ENCODE assay signal across 11 cellular contexts in the genomic region with DNA sequence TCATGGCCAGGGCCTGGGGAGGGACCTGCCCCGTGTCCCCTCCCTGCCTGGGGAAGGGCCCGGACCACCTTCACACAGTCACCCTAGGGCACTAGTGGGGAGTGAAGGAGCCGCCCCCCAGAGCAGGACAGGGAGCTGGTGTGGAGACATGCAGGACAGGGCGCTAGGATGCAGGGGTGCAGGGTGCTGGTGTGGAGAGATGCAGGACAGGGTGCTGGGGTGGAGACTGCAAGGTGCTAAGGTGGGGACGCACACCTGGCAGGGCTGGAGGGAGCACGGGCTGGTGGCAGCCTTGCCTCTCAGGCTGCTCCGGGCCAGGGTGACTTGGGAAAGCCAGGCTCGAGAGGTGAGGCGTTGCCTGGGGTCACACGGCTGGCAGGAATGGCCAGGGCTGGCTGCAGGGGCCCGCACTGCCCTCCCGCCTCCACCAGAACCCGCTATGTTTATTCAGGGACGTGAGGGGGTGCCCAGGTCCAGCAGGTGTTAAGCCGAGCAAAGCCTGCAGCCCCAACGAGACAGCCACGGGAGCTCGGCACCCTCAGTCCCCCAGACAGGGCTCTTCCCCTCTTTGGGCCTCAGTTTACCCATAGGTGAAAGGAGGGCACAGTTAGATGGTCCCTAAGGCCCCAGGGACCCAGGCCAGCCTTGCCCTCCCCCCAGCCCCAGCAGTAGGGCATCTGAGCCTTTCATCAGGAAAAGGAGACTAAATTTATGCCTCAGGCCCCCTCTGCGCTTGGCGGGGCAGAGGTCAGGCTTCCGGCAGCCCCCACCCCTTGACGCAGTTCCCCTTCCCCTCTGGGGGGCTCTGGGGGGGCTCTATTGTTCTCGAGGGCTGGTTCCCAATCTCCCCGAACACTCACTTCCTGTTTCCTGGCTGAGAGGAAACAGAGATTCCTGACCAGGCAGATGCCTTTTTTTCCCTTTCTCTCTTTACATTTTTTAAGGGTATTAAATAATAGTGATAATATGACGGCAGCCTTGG. TPM values are rescaled to one million over a fixed set of nuclear protein-coding genes. Genes with fewer than 3 reads are reported as not detected.
DNase-seq lines count a peak whose midpoint lies in the region; ATAC-seq and TF ChIP-seq lines count a peak whose summit lies in the region.
"Had no signal": no experiment of that assay in that cellular context is flagged by ENCODE, and none has a peak within 500 bp of the region (broad histone marks: within the 10 kb centered on the region; RNA-seq: fewer than 3 reads in every experiment).

No MANE protein-coding gene starts in this region.

- H3K4me1 ChIP-seq in HEK293 (ENCODE audit: control insufficient read depth, insufficient read depth, low read length) (no peaks in the 10 kb centered on the region), hepatocyte (ENCODE audit: insufficient read depth) (no peaks in the 10 kb centered on the region), smooth muscle cell (ENCODE audit: low read depth) (no peaks in the 10 kb centered on the region)

- no peak overlapping the region for H3K4me3 Mint-ChIP-seq in activated B cell treated with CpG ODN at 0.5 μM for 24 hours
- H3K4me3 Mint-ChIP-seq in activated naive CD4-positive, alpha-beta T cell treated with anti-CD3 and anti-CD28 coated beads for 36 hours, result no peak overlapping the region
- H3K4me3 Mint-ChIP-seq: activated T-helper 17 cell treated with anti-CD3 and anti-CD28 coated beads, Interleukin-2, amount 50 U/mL, for 72 hours had no signal

- H3K9me3 ChIP-seq in HEK293 (ENCODE audit: control insufficient read depth, insufficient read depth, low read depth, low read length), result no peaks in the 10 kb centered on the region
- H3K9me3 ChIP-seq in hepatocyte (ENCODE audit: low read depth), result no peaks in the 10 kb centered on the region
- no peaks in the 10 kb centered on the region for H3K9me3 ChIP-seq in smooth muscle cell (replicated peaks; ENCODE audit: low read depth)

- CTCF ChIA-PET in HEK293 (lab: Yijun Ruan, JAX), result no interaction called here
- CTCF ChIA-PET in activated B cell treated with CpG ODN at 0.5 μM for 24 hours (lab: Charles Lee), result no interaction called here
- CTCF ChIA-PET in activated naive CD4-positive, alpha-beta T cell treated with anti-CD3 and anti-CD28 coated beads for 36 hours (lab: Charles Lee), result interaction anchor here (0.6 kb wide), 1 partner anchor 167 kb away, joined by 3 read pairs; no protein-coding TSS in a partner anchor

- peaks cover 30% of the 10 kb centered on the region for H3K4me1 Mint-ChIP-seq in activated B cell treated with CpG ODN at 0.5 μM for 24 hours
- peaks cover 12% of the 10 kb centered on the region for H3K4me1 Mint-ChIP-seq in activated naive CD4-positive, alpha-beta T cell treated with anti-CD3 and anti-CD28 coated beads for 36 hours (ENCODE audit: low read depth)
- H3K4me1 Mint-ChIP-seq: activated T-helper 17 cell treated with anti-CD3 and anti-CD28 coated beads, Interleukin-2, amount 50 U/mL, for 72 hours had no signal

- H3K79me2 ChIP-seq in hepatocyte (no peaks in the 10 kb centered on the region), smooth muscle cell (ENCODE audit: low read depth) (no peaks in the 10 kb centered on the region)

- H3K27ac ChIP-seq in HEK293 (ENCODE audit: extremely low read depth, low read depth, low read length) (no peak overlapping the region), hepatocyte (no peak overlapping the region), smooth muscle cell (ENCODE audit: low read depth) (no peak overlapping the region)

- no peak overlapping the region for H3K4me3 ChIP-seq in HEK293 (ENCODE audit: low read depth, low read length)
- H3K4me3 ChIP-seq in hepatocyte, result no peak overlapping the region
- H3K4me3 ChIP-seq in smooth muscle cell, result no peak overlapping the region

- POLR2A ChIA-PET in HEK293 (lab: Yijun Ruan, JAX) (interaction anchor here (0.6 kb wide), 1 partner anchor 293 kb away, joined by 3 read pairs; no protein-coding TSS in a partner anchor), activated B cell treated with CpG ODN at 0.5 μM for 24 hours (lab: Charles Lee) (no interaction called here)

- no peaks in the 10 kb centered on the region for H3K9me2 ChIP-seq in hepatocyte (replicated peaks; ENCODE audit: insufficient read depth)

- ATAC-seq in activated B cell treated with CpG ODN at 0.5 μM for 24 hours (ENCODE audit: low read depth) (no peak), GM21423 (IDR thresholded peaks at IDR 0.05; ENCODE audit: unreplicated experiment) (no peak)
- ATAC-seq: activated T-helper 17 cell treated with anti-CD3 and anti-CD28 coated beads, Interleukin-2, amount 50 U/mL, for 72 hours had no signal

- H3K36me3 Mint-ChIP-seq in activated B cell treated with CpG ODN at 0.5 μM for 24 hours (ENCODE audit: low read depth), result no peaks in the 10 kb centered on the region
- no peaks in the 10 kb centered on the region for H3K36me3 Mint-ChIP-seq in activated naive CD4-positive, alpha-beta T cell treated with anti-CD3 and anti-CD28 coated beads for 36 hours (ENCODE audit: low read depth)

- H4K20me1 ChIP-seq in hepatocyte (ENCODE audit: insufficient read depth, poor library complexity, severe bottlenecking), result no peaks in the 10 kb centered on the region
- H4K20me1 ChIP-seq in smooth muscle cell (ENCODE audit: low read depth), result no peaks in the 10 kb centered on the region

- H3K27ac Mint-ChIP-seq in activated B cell treated with CpG ODN at 0.5 μM for 24 hours, result no peak overlapping the region
- no peak overlapping the region for H3K27ac Mint-ChIP-seq in activated naive CD4-positive, alpha-beta T cell treated with anti-CD3 and anti-CD28 coated beads for 36 hours
- H3K27ac Mint-ChIP-seq: activated T-helper 17 cell treated with anti-CD3 and anti-CD28 coated beads, Interleukin-2, amount 50 U/mL, for 72 hours had no signal

- H3F3A ChIP-seq in smooth muscle cell (ENCODE audit: low read depth), result no peaks in the 10 kb centered on the region

- peak overlapping the region; percentile 35 for H2AFZ ChIP-seq in hepatocyte
- H2AFZ ChIP-seq in smooth muscle cell (ENCODE audit: low read depth), result peak overlapping the region; percentile 72

- H3K36me3 ChIP-seq in HEK293 (ENCODE audit: control insufficient read depth in 2 of 2, insufficient read depth in 1 of 2, low read length in 2 of 2), result no peaks in the 10 kb centered on the region; a peak in 1 of 3 replicates
- no peaks in the 10 kb centered on the region for H3K36me3 ChIP-seq in hepatocyte (replicated peaks; ENCODE audit: insufficient read depth, low read depth)
- no peaks in the 10 kb centered on the region for H3K36me3 ChIP-seq in smooth muscle cell (ENCODE audit: low read depth)

- TF ChIP-seq CTCF in HEK293 (tag by site-specific recombination; IDR thresholded peaks at IDR 0.05), result no peak
- TF ChIP-seq CTCF in activated B cell treated with CpG ODN at 0.5 μM for 24 hours (IDR thresholded peaks at IDR 0.05), result no peak
- no peak for TF ChIP-seq CTCF in hepatocyte (IDR thresholded peaks at IDR 0.05; ENCODE audit: poor library complexity)
- no peak for TF ChIP-seq CTCF in smooth muscle cell (IDR thresholded peaks at IDR 0.05; ENCODE audit: borderline replicate concordance, insufficient read depth, poor library complexity, severe bottlenecking)

- WGBS in hepatocyte (ENCODE audit: low lambda C conversion rate, missing lambda C conversion rate), result 79% methylated on average over 23 of the region's 25 CpGs
- 79% methylated on average over 24 of the region's 25 CpGs for WGBS in smooth muscle cell (ENCODE audit: low lambda C conversion rate)

- H3K9me3 Mint-ChIP-seq in activated B cell treated with CpG ODN at 0.5 μM for 24 hours, result no peaks in the 10 kb centered on the region
- no peaks in the 10 kb centered on the region for H3K9me3 Mint-ChIP-seq in activated naive CD4-positive, alpha-beta T cell treated with anti-CD3 and anti-CD28 coated beads for 36 hours
- H3K9me3 Mint-ChIP-seq: activated T-helper 17 cell treated with anti-CD3 and anti-CD28 coated beads, Interleukin-2, amount 50 U/mL, for 72 hours had no signal

- DNase-seq in activated B cell treated with CpG ODN at 0.5 μM for 24 hours, result peak; percentile 19
- DNase-seq in hepatocyte (ENCODE audit: low spot score), result no peak
- no peak for DNase-seq in smooth muscle cell (lab: John Stamatoyannopoulos, UW; ENCODE audit: unreplicated experiment)
- DNase-seq in putamen (ENCODE audit: low spot score), result no peak
- DNase-seq in activated naive CD4-positive, alpha-beta T cell treated with anti-CD3 and anti-CD28 coated beads for 36 hours, result no peak
- DNase-seq in posterior vena cava (ENCODE audit: low spot score), result no peak
- DNase-seq: DMS 273 treated with DMSO at 0.1 percent for 48 hours, NCI-H526 had no signal

- no peak overlapping the region for H3K9ac ChIP-seq in smooth muscle cell (ENCODE audit: low read depth)

- H3K4me2 ChIP-seq in hepatocyte (no peak overlapping the region), smooth muscle cell (no peak overlapping the region)

- H3K27me3 ChIP-seq in hepatocyte, result no peaks in the 10 kb centered on the region
- H3K27me3 ChIP-seq in smooth muscle cell (ENCODE audit: low read depth), result no peaks in the 10 kb centered on the region

- peaks cover 39% of the 10 kb centered on the region for H3K27me3 Mint-ChIP-seq in activated B cell treated with CpG ODN at 0.5 μM for 24 hours
- peaks cover 44% of the 10 kb centered on the region for H3K27me3 Mint-ChIP-seq in activated naive CD4-positive, alpha-beta T cell treated with anti-CD3 and anti-CD28 coated beads for 36 hours (ENCODE audit: low read depth)

- intact Hi-C loops in activated B cell treated with CpG ODN at 0.5 μM for 24 hours (cut with micrococcal nuclease) (no loop called here), posterior vena cava (cut with DNase I) (no loop called here)
- intact Hi-C loops in activated naive CD4-positive, alpha-beta T cell treated with anti-CD3 and anti-CD28 coated beads for 36 hours (cut with micrococcal nuclease), result no loop called here

RNA-seq across cellular contexts. Expression of a gene that starts 7.2 kb away (rescaled TPM):
- not detected in 2 replicates for total RNA-seq in activated B cell treated with CpG ODN at 0.5 μM for 24 hours
- 50.0 and 52.9 TPM in 2 replicates for total RNA-seq in hepatocyte
- polyA plus RNA-seq in hepatocyte, result 82.5 and 82.6 TPM in 2 replicates
- 60.3 and 61.8 TPM in 2 replicates for total RNA-seq in smooth muscle cell
- 196 and 239 TPM in 2 replicates for polyA plus RNA-seq in smooth muscle cell
- total RNA-seq in activated naive CD4-positive, alpha-beta T cell treated with anti-CD3 and anti-CD28 coated beads for 36 hours, result under 1 TPM; 0.25 to 0.52 TPM
- total RNA-seq in posterior vena cava, result 100 to 1,000 TPM in 1 of 2 donors, 10 to 100 TPM in 1; 91.4 to 118 TPM

RNA-seq across cellular contexts. Expression of a gene that starts 31.7 kb away (rescaled TPM):
- total RNA-seq in activated B cell treated with CpG ODN at 0.5 μM for 24 hours (16.6 and 17.1 TPM in 2 replicates), hepatocyte (125 and 136 TPM in 2 replicates), smooth muscle cell (42.9 and 48.6 TPM in 2 replicates), posterior vena cava (10 to 100 TPM; 27.1 to 28.8 TPM)
- polyA plus RNA-seq in hepatocyte (242 and 249 TPM in 2 replicates), smooth muscle cell (105 and 122 TPM in 2 replicates)
- 1 to 10 TPM; 8.7 to 9.4 TPM for total RNA-seq in activated naive CD4-positive, alpha-beta T cell treated with anti-CD3 and anti-CD28 coated beads for 36 hours

RNA-seq across cellular contexts. Expression of a gene that starts 56.8 kb away (rescaled TPM):
- total RNA-seq in activated B cell treated with CpG ODN at 0.5 μM for 24 hours (1.5 and 2.2 TPM in 2 replicates), hepatocyte (31.7 and 33.3 TPM in 2 replicates), smooth muscle cell (14.6 and 25.5 TPM in 2 replicates), posterior vena cava (1 to 10 TPM; 7.1 to 8.3 TPM)
- polyA plus RNA-seq in hepatocyte (39.4 and 47.3 TPM in 2 replicates), smooth muscle cell (57.8 and 58.5 TPM in 2 replicates)
- under 1 TPM in 1 of 2 experiments, not detected in 1; 0.10 TPM for total RNA-seq in activated naive CD4-positive, alpha-beta T cell treated with anti-CD3 and anti-CD28 coated beads for 36 hours
- total RNA-seq: activated T-helper 17 cell treated with anti-CD3 and anti-CD28 coated beads, Interleukin-2, amount 50 U/mL, for 72 hours had no signal

Comparison
In these comparisons a context has a peak if more than half of its experiments do, and no peak if none do; other contexts are left out.
1. RNA of a gene that starts 7.2 kb away (total RNA-seq): 91.4 to 118 TPM in posterior vena cava, 60.3 to 61.8 TPM in smooth muscle cell and 50.0 to 52.9 TPM in hepatocyte; 0.25 to 0.52 TPM in activated naive CD4-positive, alpha-beta T cell treated with anti-CD3 and anti-CD28 coated beads for 36 hours and not detected in activated B cell treated with CpG ODN at 0.5 μM for 24 hours; every median in the first group is over 10 times any median in the second.